Comparison of ENCODE assay signal across 8 cellular contexts in genomic region chr15:64426845-64427465, GRCh38. TPM values are rescaled to one million over a fixed set of nuclear protein-coding genes. Genes with fewer than 3 reads are reported as not detected.
DNase-seq lines count a peak whose midpoint lies in the region; ATAC-seq and TF ChIP-seq lines count a peak whose summit lies in the region.

No MANE protein-coding gene starts in this region.

- H3K9me3 Mint-ChIP-seq in natural killer cell treated with Interleukin-12 subunit alpha and Interleukin-12 subunit beta and Interleukin-15 and Interleukin-18, amount 100 ng/mL, for 72 hours: no peaks in the 10 kb centered on the region
- no peaks in the 10 kb centered on the region for H3K9me3 Mint-ChIP-seq in natural killer cell

- peaks cover 17 to 25% of the 10 kb centered on the region in 2 donors for H3K4me1 Mint-ChIP-seq in natural killer cell treated with Interleukin-12 subunit alpha and Interleukin-12 subunit beta and Interleukin-15 and Interleukin-18, amount 100 ng/mL, for 72 hours (ENCODE audit: low read depth in 2 of 2)
- H3K4me1 Mint-ChIP-seq in natural killer cell: peaks cover 17 to 21% of the 10 kb centered on the region in 2 donors

- H3K27me3 Mint-ChIP-seq in natural killer cell treated with Interleukin-12 subunit alpha and Interleukin-12 subunit beta and Interleukin-15 and Interleukin-18, amount 100 ng/mL, for 72 hours: no peaks in the 10 kb centered on the region
- no peaks in the 10 kb centered on the region for H3K27me3 Mint-ChIP-seq in natural killer cell (ENCODE audit: low read depth in 2 of 2)

- intact Hi-C loops in natural killer cell (cut with micrococcal nuclease): no loop called here

- no peak for ATAC-seq in natural killer cell treated with Interleukin-12 subunit alpha and Interleukin-12 subunit beta and Interleukin-15 and Interleukin-18, amount 100 ng/mL, for 72 hours
- no peak for ATAC-seq in natural killer cell

- H3K4me3 Mint-ChIP-seq in natural killer cell treated with Interleukin-12 subunit alpha and Interleukin-12 subunit beta and Interleukin-15 and Interleukin-18, amount 100 ng/mL, for 72 hours: no peak overlapping the region
- no peak overlapping the region for H3K4me3 Mint-ChIP-seq in natural killer cell

- H3K9me3 ChIP-seq in Peyer's patch: no peaks in the 10 kb centered on the region

- TF ChIP-seq POLR2A in Peyer's patch (IDR thresholded peaks at IDR 0.05): no peak

- H3K4me3 ChIP-seq in Peyer's patch: no peak overlapping the region

- peaks cover 12% of the 10 kb centered on the region for H3K36me3 Mint-ChIP-seq in natural killer cell treated with Interleukin-12 subunit alpha and Interleukin-12 subunit beta and Interleukin-15 and Interleukin-18, amount 100 ng/mL, for 72 hours
- H3K36me3 Mint-ChIP-seq in natural killer cell: peaks cover 11% of the 10 kb centered on the region

- peaks cover 0 to 70% (median 0%) of the 10 kb centered on the region in 3 donors for H3K36me3 ChIP-seq in Peyer's patch

- no peaks in the 10 kb centered on the region for H3K27me3 ChIP-seq in Peyer's patch

- TF ChIP-seq CTCF in natural killer cell (IDR thresholded peaks at IDR 0.05) (no peak), Peyer's patch (IDR thresholded peaks at IDR 0.05) (peak in 4 of 6 experiments; percentile 22 to 46 (median 38))

- DNase-seq in natural killer cell treated with Interleukin-12 subunit alpha and Interleukin-12 subunit beta and Interleukin-15 and Interleukin-18, amount 100 ng/mL, for 72 hours (ENCODE audit: low spot score): no peak
- DNase-seq in natural killer cell (no peak), Peyer's patch (no peak), fibroblast of gingiva (ENCODE audit: low read depth) (peak; percentile 43), stromal cell of bone marrow (ENCODE audit: low read depth) (peak; percentile 3), NCI-H774 (lab: John Stamatoyannopoulos, UW) (no peak), HuH-7 (ENCODE audit: low spot score) (no peak)
- no peak for DNase-seq in stimulated activated CD4-positive, alpha-beta T cell treated with anti-CD3 and anti-CD28 coated beads, Interleukin-2, amount 100 ng/mL, for 48 hours

- H3K4me1 ChIP-seq in Peyer's patch: peaks cover 0 to 6% (median 0%) of the 10 kb centered on the region in 4 donors

- peak overlapping the region; percentile 0 to 51 for H3K27ac Mint-ChIP-seq in natural killer cell treated with Interleukin-12 subunit alpha and Interleukin-12 subunit beta and Interleukin-15 and Interleukin-18, amount 100 ng/mL, for 72 hours
- peak overlapping the region in 1 of 2 donors; percentile 46 for H3K27ac Mint-ChIP-seq in natural killer cell

- no peak overlapping the region for H3K27ac ChIP-seq in Peyer's patch

RNA-seq across cellular contexts. Expression of gene ZNF609, which starts 33.4 kb away (rescaled TPM):
- total RNA-seq in natural killer cell treated with Interleukin-12 subunit alpha and Interleukin-12 subunit beta and Interleukin-15 and Interleukin-18, amount 100 ng/mL, for 72 hours: 10 to 100 TPM; 36.9 to 67.6 TPM
- total RNA-seq in natural killer cell (10 to 100 TPM; 40.3 to 59.7 (median 55.3) TPM), Peyer's patch (10 to 100 TPM; 22.1 to 57.8 (median 36.0) TPM)

RNA-seq across cellular contexts. Expression of gene TRIP4, which starts 39.3 kb away (rescaled TPM):
- 10 to 100 TPM; 36.6 to 42.9 TPM for total RNA-seq in natural killer cell treated with Interleukin-12 subunit alpha and Interleukin-12 subunit beta and Interleukin-15 and Interleukin-18, amount 100 ng/mL, for 72 hours
- 10 to 100 TPM; 32.9 to 37.1 (median 33.7) TPM for total RNA-seq in natural killer cell
- total RNA-seq in Peyer's patch: 10 to 100 TPM; 18.9 to 61.9 (median 19.9) TPM

RNA-seq across cellular contexts. Expression of gene PCLAF, which starts 45.7 kb away (rescaled TPM):
- total RNA-seq in natural killer cell treated with Interleukin-12 subunit alpha and Interleukin-12 subunit beta and Interleukin-15 and Interleukin-18, amount 100 ng/mL, for 72 hours: 10 to 100 TPM; 47.7 to 90.0 TPM
- total RNA-seq in natural killer cell: 1 to 10 TPM; 1.4 to 2.2 (median 1.9) TPM
- 1 to 10 TPM; 1.4 to 7.4 (median 4.5) TPM for total RNA-seq in Peyer's patch

Comparison
In these comparisons a context has a peak if more than half of its experiments do, and no peak if none do; other contexts are left out.
1. RNA of gene PCLAF, which starts 45.7 kb away (total RNA-seq): 47.7 to 90.0 TPM in natural killer cell treated with Interleukin-12 subunit alpha and Interleukin-12 subunit beta and Interleukin-15 and Interleukin-18, amount 100 ng/mL, for 72 hours; 1.4 to 7.4 TPM in Peyer's patch and 1.4 to 2.2 TPM in natural killer cell; every median in the first group is over 4 times any median in the second.
2. DNase-seq: peak in fibroblast of gingiva (single experiment) and stromal cell of bone marrow (single experiment); none in natural killer cell treated with Interleukin-12 subunit alpha and Interleukin-12 subunit beta and Interleukin-15 and Interleukin-18, amount 100 ng/mL, for 72 hours (single experiment), natural killer cell (single experiment), Peyer's patch (0 of 3), NCI-H774 (single experiment), stimulated activated CD4-positive, alpha-beta T cell treated with anti-CD3 and anti-CD28 coated beads, Interleukin-2, amount 100 ng/mL, for 48 hours (0 of 2) and HuH-7 (single experiment).